In genomic region chr12:109731806-109732205, GRCh38 we compare ENCODE assay signal across 2 cellular contexts.
TF ChIP-seq lines count a peak whose summit lies in the region.

No MANE protein-coding gene starts in this region.

TF ChIP-seq in H1, 55 proteins besides CTCF, POLR2A, EP300 and RAD21:
- TF ChIP-seq RFX5 (IDR thresholded peaks at IDR 0.05; ENCODE audit: borderline replicate concordance, low read depth, low read length) (no peak), SIN3A (conservative IDR thresholded peaks at IDR 0.05 in 1 of 2, IDR thresholded peaks at IDR 0.05 in 1 of 2; ENCODE audit: low read depth in 1 of 2, low read length in 2 of 2) (no peak), KDM1A (IDR thresholded peaks at IDR 0.05; ENCODE audit: borderline replicate concordance, low read length) (no peak), FOSL1 (IDR thresholded peaks at IDR 0.05; ENCODE audit: insufficient read depth, low read depth, low read length) (no peak), ZNF274 (IDR thresholded peaks at IDR 0.05; ENCODE audit: borderline replicate concordance, extremely low read depth, low read length) (no peak), SUZ12 (IDR thresholded peaks at IDR 0.05; ENCODE audit: low read length) (no peak), CBX5 (IDR thresholded peaks at IDR 0.05; ENCODE audit: low read depth, low read length) (no peak), CTBP2 (IDR thresholded peaks at IDR 0.05; ENCODE audit: borderline replicate concordance, insufficient read depth, insufficient read length, low read length) (no peak), RNF2 (IDR thresholded peaks at IDR 0.05; ENCODE audit: borderline replicate concordance, low read depth, low read length, missing control alignments, poor library complexity, severe bottlenecking) (no peak)

TF ChIP-seq in neural cell, 6 proteins besides CTCF, POLR2A, EP300 and RAD21:
- TF ChIP-seq POLR2AphosphoS5 (IDR thresholded peaks at IDR 0.05) (no peak), EZH2 (IDR thresholded peaks at IDR 0.05; ENCODE audit: borderline replicate concordance, insufficient read depth, low read length, poor library complexity, severe bottlenecking) (no peak), TAF1 (IDR thresholded peaks at IDR 0.05; ENCODE audit: low read depth) (no peak), MXI1 (conservative IDR thresholded peaks at IDR 0.05; ENCODE audit: poor library complexity, severe bottlenecking) (no peak), REST (IDR thresholded peaks at IDR 0.05; ENCODE audit: borderline replicate concordance) (no peak), SMC3 (conservative IDR thresholded peaks at IDR 0.05; ENCODE audit: poor library complexity) (no peak)
